Comparison of ENCODE assay signal across 8 cellular contexts in the genomic region with DNA sequence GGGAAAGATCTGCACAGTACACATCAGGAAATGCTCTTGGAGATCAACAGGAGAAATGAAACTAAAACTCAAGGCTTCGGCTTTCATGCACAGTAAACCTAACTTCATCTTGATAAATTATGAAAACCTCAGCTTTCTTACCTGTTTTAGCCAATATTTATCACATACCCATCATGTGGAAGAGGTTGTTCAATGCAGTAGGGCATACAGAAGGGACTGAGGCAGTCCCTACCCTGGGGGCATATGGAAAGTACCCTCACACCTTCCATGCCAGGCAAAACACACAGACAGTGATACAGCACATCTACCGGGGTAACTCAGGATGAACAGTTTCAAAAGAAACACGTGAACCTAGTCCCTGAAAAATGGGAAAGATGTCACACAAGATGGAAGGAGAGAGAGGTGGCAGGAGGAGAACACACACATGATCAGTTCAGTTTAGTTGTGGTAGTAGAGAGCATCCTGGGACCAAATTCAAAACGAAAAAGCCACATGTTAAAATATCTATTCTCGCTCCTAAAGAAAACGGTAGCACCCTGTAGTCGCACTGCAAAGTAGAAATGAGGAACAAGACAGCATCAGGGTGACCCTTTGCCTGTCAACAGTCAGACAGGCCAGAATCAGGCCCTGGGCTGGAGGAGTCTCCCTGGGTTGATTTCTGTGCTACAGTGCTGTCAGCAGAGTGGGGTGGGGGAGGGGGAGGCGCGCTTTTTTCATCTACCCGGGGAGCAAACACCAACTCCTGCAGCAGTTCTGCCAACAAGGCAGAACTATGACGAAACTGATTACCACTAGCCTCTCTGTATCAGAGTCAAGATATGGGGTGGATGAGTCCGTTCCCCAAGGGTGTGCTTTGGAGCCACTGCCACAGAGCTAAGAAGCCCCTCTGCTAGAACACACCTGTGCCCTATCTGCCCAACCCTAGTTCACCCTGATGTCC. TPM values are rescaled to one million over a fixed set of nuclear protein-coding genes. Genes with fewer than 3 reads are reported as not detected.
A peak's percentile ranks its signal among the peaks of the same experiment; 100 is the strongest.
DNase-seq lines count a peak whose midpoint lies in the region; ATAC-seq and TF ChIP-seq lines count a peak whose summit lies in the region.

No MANE protein-coding gene starts in this region.

- ATAC-seq in Panc1 = no peak
- ATAC-seq in GM18867 (IDR thresholded peaks at IDR 0.05; ENCODE audit: unreplicated experiment) = no peak

- intact Hi-C loops in Panc1 (cut with micrococcal nuclease; ENCODE audit: unreplicated experiment) (no loop called here), adrenal gland (cut with DNase I) (no loop called here)

- in situ Hi-C loops in Panc1 (cut with HindIII; ENCODE audit: low pct_unique_long_range_greater_than_20kb, low sequenced_read_pairs) = no loop called here

- peak overlapping the region; percentile 92 for H3K9ac ChIP-seq in iPS-20b (ENCODE audit: low read depth, low read length)

- no TSS peak for BruUV-seq in Panc1 (replicated peaks; lab: Mats Ljungman, UMichigan)

- H3K36me3 ChIP-seq in Panc1 (ENCODE audit: control insufficient read depth, insufficient read depth, low read length) (peaks cover 4% of the 10 kb centered on the region; the same call in 1 of the 2 replicates), adrenal gland (replicated peaks in 1 of 2) (peaks cover 0 to 8% of the 10 kb centered on the region in 2 donors), iPS-20b (ENCODE audit: insufficient read depth, low read depth, low read length) (peaks cover 20% of the 10 kb centered on the region; the same call in 1 of the 2 replicates)

- 8 to 11% (median 9%) methylated on average over 8 to 12 of the region's 12 CpGs for WGBS in adrenal gland, 4 donors

- TF ChIP-seq CTCF in Panc1 (IDR thresholded peaks at IDR 0.05) (no peak), adrenal gland (IDR thresholded peaks at IDR 0.05) (no peak)

- H3K9me3 ChIP-seq in Panc1 (ENCODE audit: control insufficient read depth, insufficient read depth, low read depth, low read length) = no peaks in the 10 kb centered on the region
- no peaks in the 10 kb centered on the region for H3K9me3 ChIP-seq in adrenal gland (replicated peaks in 1 of 3)
- no peaks in the 10 kb centered on the region for H3K9me3 ChIP-seq in iPS-20b (ENCODE audit: insufficient read depth, low read depth, low read length)

- CTCF ChIA-PET in Panc1 (lab: Charles Lee) = no interaction called here

- H3K27me3 ChIP-seq in Panc1 (ENCODE audit: control insufficient read depth, insufficient read depth, low read length) = no peaks in the 10 kb centered on the region
- no peaks in the 10 kb centered on the region for H3K27me3 ChIP-seq in adrenal gland
- H3K27me3 ChIP-seq in iPS-20b (ENCODE audit: insufficient read depth, low read length) = no peaks in the 10 kb centered on the region

- peak in 1 of 2 donors; percentile 46 for TF ChIP-seq POLR2A in adrenal gland (IDR thresholded peaks at IDR 0.05)

- peak overlapping the region; percentile 72 for H3K27ac ChIP-seq in Panc1 (ENCODE audit: low read length)
- peak overlapping the region in 4 of 5 donors; percentile 48 to 98 (median 78) for H3K27ac ChIP-seq in adrenal gland
- no peak overlapping the region for H3K27ac ChIP-seq in iPS-20b (ENCODE audit: low read length)

- POLR2A ChIA-PET in Panc1 (lab: Charles Lee) = no interaction called here

- DNase-seq in activated T-cell treated with anti-CD3 and anti-CD28 coated beads for 1 hour (ENCODE audit: low read depth) = peak; percentile 22
- no peak for DNase-seq in activated T-cell treated with anti-CD3 and anti-CD28 coated beads for 4 hours
- DNase-seq in Panc1 (ENCODE audit: low read depth, low spot score) = no peak
- peak; percentile 38 to 78 (median 63) for DNase-seq in adrenal gland
- DNase-seq in stimulated activated CD4-positive, alpha-beta T cell treated with anti-CD3 and anti-CD28 coated beads, Interleukin-12 subunit alpha, Interleukin-12 subunit beta, amount 100 ng/mL, for 4 hours = peak; percentile 26
- no peak for DNase-seq in pons (ENCODE audit: low spot score)

- H3K4me1 ChIP-seq in Panc1 (ENCODE audit: control insufficient read depth, insufficient read depth, low read length) (peaks cover 6% of the 10 kb centered on the region; the same call in 1 of the 2 replicates), adrenal gland (replicated peaks in 1 of 2) (peaks cover 28 to 37% of the 10 kb centered on the region in 2 donors), iPS-20b (ENCODE audit: insufficient read depth, low read length) (peaks cover 8% of the 10 kb centered on the region; the same call in 1 of the 2 replicates)

- H3K4me3 ChIP-seq in Panc1 (ENCODE audit: low read depth in 2 of 2, low read length in 2 of 2) = peak overlapping the region; percentile 81 to 88
- peak overlapping the region in 3 of 4 donors; percentile 38 to 81 (median 61) for H3K4me3 ChIP-seq in adrenal gland
- H3K4me3 ChIP-seq in iPS-20b (ENCODE audit: low read length) = peak overlapping the region; percentile 98

RNA-seq across cellular contexts. Expression of a gene that starts 1.3 kb away (rescaled TPM):
- 23.8 TPM for total RNA-seq in Panc1 (2021; ENCODE audit: unreplicated experiment)
- polyA plus RNA-seq in Panc1 (2012; ENCODE audit: insufficient read length) = 20.9 TPM
- 10 to 100 TPM; 16.6 to 47.8 (median 22.4) TPM for total RNA-seq in adrenal gland
- polyA plus RNA-seq in adrenal gland = 10 to 100 TPM in 2 of 3 donors, 1 to 10 TPM in 1; 8.4 to 18.5 (median 11.2) TPM

RNA-seq across cellular contexts. Expression of a gene that starts 2.1 kb away (rescaled TPM):
- 36.3 TPM for total RNA-seq in Panc1 (2021; ENCODE audit: unreplicated experiment)
- 32.0 TPM for polyA plus RNA-seq in Panc1 (2012; ENCODE audit: insufficient read length)
- total RNA-seq in adrenal gland = 10 to 100 TPM; 22.4 to 60.3 (median 48.7) TPM
- polyA plus RNA-seq in adrenal gland = 100 to 1,000 TPM in 1 of 3 donors, 10 to 100 TPM in 2; 73.6 to 132 (median 92.4) TPM

RNA-seq across cellular contexts. Expression of a gene that starts 17.3 kb away (rescaled TPM):
- total RNA-seq in Panc1 (2021; ENCODE audit: unreplicated experiment) (20.5 TPM), adrenal gland (10 to 100 TPM; 27.5 to 72.5 (median 44.4) TPM)
- 25.8 TPM for polyA plus RNA-seq in Panc1 (2012; ENCODE audit: insufficient read length)
- polyA plus RNA-seq in adrenal gland = 10 to 100 TPM; 39.6 to 49.6 (median 48.0) TPM

RNA-seq across cellular contexts. Expression of a gene that starts 48.8 kb away (rescaled TPM):
- total RNA-seq in Panc1 (2021; ENCODE audit: unreplicated experiment) = 82.8 TPM
- 124 TPM for polyA plus RNA-seq in Panc1 (2012; ENCODE audit: insufficient read length)
- 10 to 100 TPM; 20.1 to 68.9 (median 43.9) TPM for total RNA-seq in adrenal gland
- polyA plus RNA-seq in adrenal gland = 100 to 1,000 TPM in 1 of 3 donors, 10 to 100 TPM in 2; 42.6 to 128 (median 67.6) TPM

RNA-seq across cellular contexts. Expression of a gene that starts 49.5 kb away (rescaled TPM):
- 26.1 TPM for total RNA-seq in Panc1 (2021; ENCODE audit: unreplicated experiment)
- polyA plus RNA-seq in Panc1 (2012; ENCODE audit: insufficient read length) = 16.0 TPM
- total RNA-seq in adrenal gland = 1 to 10 TPM in 4 of 8 donors, under 1 TPM in 3, not detected in 1; 0.87 to 2.7 (median 1.0) TPM
- 1 to 10 TPM in 2 of 3 donors, under 1 TPM in 1; 0.88 to 2.2 (median 2.0) TPM for polyA plus RNA-seq in adrenal gland

Comparison
In these comparisons a context has a peak if more than half of its experiments do, and no peak if none do; other contexts are left out.
1. DNase-seq: peak in activated T-cell treated with anti-CD3 and anti-CD28 coated beads for 1 hour (single experiment), adrenal gland (7 of 7) and stimulated activated CD4-positive, alpha-beta T cell treated with anti-CD3 and anti-CD28 coated beads, Interleukin-12 subunit alpha, Interleukin-12 subunit beta, amount 100 ng/mL, for 4 hours (single experiment); none in activated T-cell treated with anti-CD3 and anti-CD28 coated beads for 4 hours (single experiment), Panc1 (single experiment) and pons (single experiment).
2. Peak in every context shown above with its lines, with median percentiles within 50 percentile points of each other: H3K4me3 ChIP-seq.